In genomic region chr19:28239270-28239669, GRCh38 we compare ENCODE assay signal across 13 cellular contexts.
A peak's percentile ranks its signal among the peaks of the same experiment; 100 is the strongest.
DNase-seq lines count a peak whose midpoint lies in the region; ATAC-seq and TF ChIP-seq lines count a peak whose summit lies in the region.
"Had no signal": no experiment of that assay in that cellular context is flagged by ENCODE, and none has a peak within 500 bp of the region (broad histone marks: within the 10 kb centered on the region; RNA-seq: fewer than 3 reads in every experiment).

No MANE protein-coding gene starts in this region.

- no peaks in the 10 kb centered on the region for H3K36me3 Mint-ChIP-seq in nephron progenitor cell (ENCODE audit: low read depth)

- no peak for ATAC-seq in HG03439 (IDR thresholded peaks at IDR 0.05; ENCODE audit: unreplicated experiment)
- ATAC-seq: gastroesophageal sphincter, sciatic nerve had no signal

- TF ChIP-seq CTCF in LNCAP (IDR thresholded peaks at IDR 0.05) (peak; percentile 31; the same call in 1 of the 2 replicates), cardiac fibroblast (IDR thresholded peaks at IDR 0.05; ENCODE audit: low read depth, low read length) (peak; percentile 16), nephron progenitor cell (IDR thresholded peaks at IDR 0.05) (peak; percentile 64)

- H3K4me3 ChIP-seq in cardiac fibroblast (replicated peaks in 1 of 2; ENCODE audit: low read depth in 2 of 2, low read length in 2 of 2) = no peak overlapping the region
- H3K4me3 ChIP-seq: gastroesophageal sphincter had no signal

- DNase-seq in NCI-H1417 (lab: John Stamatoyannopoulos, UW) = peak in 2 of 3 experiments; percentile 0 to 1
- DNase-seq in NCI-H1417 treated with DMSO at 0.1 percent for 48 hours (lab: John Stamatoyannopoulos, UW) = no peak
- DNase-seq in cardiac fibroblast (ENCODE audit: low read depth in 2 of 2) = peak; percentile 4 to 21
- peak; percentile 61 for DNase-seq in nephron progenitor cell
- DNase-seq in GDM1 (lab: John Stamatoyannopoulos, UW) = no peak
- no peak for DNase-seq in epidermal melanocyte (ENCODE audit: insufficient read length, low spot score)
- DNase-seq: activated B cell treated with CpG ODN at 0.5 μM for 24 hours, cerebellar nuclear complex, NCI-H1048 had no signal

- H3K4me3 Mint-ChIP-seq in nephron progenitor cell = no peak overlapping the region
- H3K4me3 Mint-ChIP-seq: activated B cell treated with CpG ODN at 0.5 μM for 24 hours had no signal

- peaks cover 7% of the 10 kb centered on the region for H3K4me1 Mint-ChIP-seq in nephron progenitor cell
- H3K4me1 Mint-ChIP-seq: activated B cell treated with CpG ODN at 0.5 μM for 24 hours had no signal

- H3K9me3 Mint-ChIP-seq in nephron progenitor cell = no peaks in the 10 kb centered on the region

- peaks cover 46% of the 10 kb centered on the region for H3K27me3 Mint-ChIP-seq in nephron progenitor cell (ENCODE audit: low read depth, poor library complexity)
- H3K27me3 Mint-ChIP-seq: activated B cell treated with CpG ODN at 0.5 μM for 24 hours had no signal

- H3K27ac Mint-ChIP-seq in nephron progenitor cell = no peak overlapping the region
- H3K27ac Mint-ChIP-seq: activated B cell treated with CpG ODN at 0.5 μM for 24 hours had no signal

Comparison
In these comparisons a context has a peak if more than half of its experiments do, and no peak if none do; other contexts are left out.
1. DNase-seq: peak in NCI-H1417 (2 of 3), cardiac fibroblast (2 of 2) and nephron progenitor cell (single experiment); none in NCI-H1417 treated with DMSO at 0.1 percent for 48 hours (single experiment), GDM1 (single experiment) and epidermal melanocyte (single experiment).
2. Peak in every context shown above with its lines, with median percentiles within 50 percentile points of each other: CTCF ChIP-seq.